2 cellular contexts compared by ENCODE assay signal in the genomic region with DNA sequence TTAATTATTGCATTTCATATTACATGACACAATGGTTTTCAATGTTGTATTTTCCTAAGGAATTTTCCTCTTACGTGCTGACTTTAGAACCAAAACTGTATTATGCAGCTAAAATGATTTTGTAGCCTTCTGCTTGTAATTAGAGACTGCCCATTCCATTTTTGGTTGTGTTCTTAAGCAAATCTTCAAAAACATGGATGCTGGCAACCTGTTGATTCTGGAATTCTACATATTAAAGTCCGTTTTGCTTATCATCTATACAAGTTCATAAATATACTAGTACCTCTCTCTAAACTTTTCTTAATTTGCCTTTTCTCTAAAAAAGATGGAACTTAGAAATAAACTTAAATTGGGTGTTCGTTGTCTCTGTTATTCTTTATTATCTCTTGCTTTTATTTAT.
TF ChIP-seq lines count a peak whose summit lies in the region.

No MANE protein-coding gene starts in this region.

TF ChIP-seq in SK-N-SH, 30 proteins besides CTCF, POLR2A, EP300 and RAD21 (continued from another document):
- no peak for TF ChIP-seq ZBTB33 (IDR thresholded peaks at IDR 0.05; ENCODE audit: borderline replicate concordance, low read depth)
- no peak for TF ChIP-seq REST (IDR thresholded peaks at IDR 0.05; ENCODE audit: low read depth, low read length)
- TF ChIP-seq NFIC (IDR thresholded peaks at IDR 0.05; ENCODE audit: borderline replicate concordance), result no peak
- TF ChIP-seq JUND (IDR thresholded peaks at IDR 0.05), result no peak
- no peak for TF ChIP-seq MEF2A (IDR thresholded peaks at IDR 0.05; ENCODE audit: borderline replicate concordance, low read depth)
- no peak for TF ChIP-seq SIN3A (IDR thresholded peaks at IDR 0.05; ENCODE audit: borderline replicate concordance, low read depth, low read length)
- TF ChIP-seq ELF1 (IDR thresholded peaks at IDR 0.05), result no peak
- no peak for TF ChIP-seq CHD2 (IDR thresholded peaks at IDR 0.05; ENCODE audit: low read length, partially characterized antibody)
- TF ChIP-seq, protein P1, sequence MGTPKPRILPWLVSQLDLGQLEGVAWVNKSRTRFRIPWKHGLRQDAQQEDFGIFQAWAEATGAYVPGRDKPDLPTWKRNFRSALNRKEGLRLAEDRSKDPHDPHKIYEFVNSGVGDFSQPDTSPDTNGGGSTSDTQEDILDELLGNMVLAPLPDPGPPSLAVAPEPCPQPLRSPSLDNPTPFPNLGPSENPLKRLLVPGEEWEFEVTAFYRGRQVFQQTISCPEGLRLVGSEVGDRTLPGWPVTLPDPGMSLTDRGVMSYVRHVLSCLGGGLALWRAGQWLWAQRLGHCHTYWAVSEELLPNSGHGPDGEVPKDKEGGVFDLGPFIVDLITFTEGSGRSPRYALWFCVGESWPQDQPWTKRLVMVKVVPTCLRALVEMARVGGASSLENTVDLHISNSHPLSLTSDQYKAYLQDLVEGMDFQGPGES (IDR thresholded peaks at IDR 0.05; ENCODE audit: low read depth, low read length), result no peak
TF ChIP-seq in SK-N-SH: peak in this region for 0.

TF ChIP-seq in SK-N-SH treated with all-trans-retinoic acid at 6 μM for 48 hours, 23 proteins besides CTCF, POLR2A, EP300 and RAD21 (continued from another document):
- TF ChIP-seq, protein P2, sequence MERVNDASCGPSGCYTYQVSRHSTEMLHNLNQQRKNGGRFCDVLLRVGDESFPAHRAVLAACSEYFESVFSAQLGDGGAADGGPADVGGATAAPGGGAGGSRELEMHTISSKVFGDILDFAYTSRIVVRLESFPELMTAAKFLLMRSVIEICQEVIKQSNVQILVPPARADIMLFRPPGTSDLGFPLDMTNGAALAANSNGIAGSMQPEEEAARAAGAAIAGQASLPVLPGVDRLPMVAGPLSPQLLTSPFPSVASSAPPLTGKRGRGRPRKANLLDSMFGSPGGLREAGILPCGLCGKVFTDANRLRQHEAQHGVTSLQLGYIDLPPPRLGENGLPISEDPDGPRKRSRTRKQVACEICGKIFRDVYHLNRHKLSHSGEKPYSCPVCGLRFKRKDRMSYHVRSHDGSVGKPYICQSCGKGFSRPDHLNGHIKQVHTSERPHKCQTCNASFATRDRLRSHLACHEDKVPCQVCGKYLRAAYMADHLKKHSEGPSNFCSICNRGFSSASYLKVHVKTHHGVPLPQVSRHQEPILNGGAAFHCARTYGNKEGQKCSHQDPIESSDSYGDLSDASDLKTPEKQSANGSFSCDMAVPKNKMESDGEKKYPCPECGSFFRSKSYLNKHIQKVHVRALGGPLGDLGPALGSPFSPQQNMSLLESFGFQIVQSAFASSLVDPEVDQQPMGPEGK (CRISPR knock-in tag; IDR thresholded peaks at IDR 0.05; ENCODE audit: borderline replicate concordance), result no peak
- TF ChIP-seq ESRRG (CRISPR knock-in tag; IDR thresholded peaks at IDR 0.05), result no peak
